Comparison of ENCODE assay signal across 19 cellular contexts in the genomic region with DNA sequence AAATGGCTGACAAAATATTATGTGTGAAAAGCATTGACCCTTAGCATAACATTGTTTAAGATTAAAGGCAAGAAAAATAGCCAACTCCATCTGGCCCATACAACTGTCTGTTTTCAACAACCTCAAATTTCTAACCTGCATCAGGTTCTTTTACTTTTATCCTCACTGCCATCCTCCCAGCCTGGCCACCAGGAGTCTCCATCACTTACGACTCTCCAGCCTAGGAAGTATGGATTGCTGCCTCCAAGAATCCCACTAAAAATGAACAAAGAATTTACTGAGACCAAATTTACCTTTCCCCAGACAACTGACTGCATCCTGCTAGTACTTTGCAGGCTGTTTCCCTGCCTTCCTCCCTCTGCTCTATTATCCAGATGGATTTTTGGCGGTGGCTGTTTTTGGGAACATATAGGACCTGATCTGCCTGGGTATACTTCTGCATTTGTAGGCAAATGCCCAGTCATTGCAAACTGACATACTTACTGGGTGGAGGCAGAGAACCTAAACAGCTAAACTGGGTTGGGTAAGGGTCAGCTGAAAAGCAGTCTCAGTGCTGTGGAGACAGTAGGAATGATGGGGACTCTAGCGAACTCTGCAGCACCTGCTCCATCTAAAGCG.
DNase-seq lines count a peak whose midpoint lies in the region; ATAC-seq, FAIRE-seq and TF ChIP-seq lines count a peak whose summit lies in the region.
"Had no signal": no experiment of that assay in that cellular context is flagged by ENCODE, and none has a peak within 500 bp of the region (broad histone marks: within the 10 kb centered on the region; RNA-seq: fewer than 3 reads in every experiment).

No MANE protein-coding gene starts in this region.

- CTCF ChIA-PET in PC-3 (lab: Charles Lee) = no interaction called here

- H4K20me1 ChIP-seq in PC-3 (ENCODE audit: low read length) (no peaks in the 10 kb centered on the region), osteoblast (ENCODE audit: insufficient read depth, low read length) (peaks cover 24% of the 10 kb centered on the region)

- no peaks in the 10 kb centered on the region for H3K9me2 ChIP-seq in PC-3 (replicated peaks; ENCODE audit: low read length)

- H2AFZ ChIP-seq in PC-3 (ENCODE audit: low read length) = no peak overlapping the region
- no peak overlapping the region for H2AFZ ChIP-seq in osteoblast (ENCODE audit: low read length)

- FAIRE-seq in kidney (lab: Jason Lieb, UNC) = no peak
- FAIRE-seq: GM12891, K562 had no signal

- intact Hi-C loops in PC-3 (cut with micrococcal nuclease) = loop anchor here (10.0 kb wide), 2 partner anchors 99 to 339 kb away; no protein-coding TSS in a partner anchor
- intact Hi-C loops in kidney (cut with DNase I) = no loop called here

- H3K27ac ChIP-seq in C4-2B = no peak overlapping the region
- no peak overlapping the region for H3K27ac ChIP-seq in PC-3 (ENCODE audit: low read length)
- peak overlapping the region; percentile 52 for H3K27ac ChIP-seq in osteoblast (ENCODE audit: low read depth, low read length)
- H3K27ac ChIP-seq in caudate nucleus (ENCODE audit: low read depth, low read length) = no peak overlapping the region
- H3K27ac ChIP-seq in kidney (ENCODE audit: low read depth in 2 of 2, low read length in 2 of 2) = no peak overlapping the region
- H3K27ac ChIP-seq: ovary had no signal

- H3K4me2 ChIP-seq in PC-3 (ENCODE audit: low read length) (no peak overlapping the region), osteoblast (ENCODE audit: insufficient read depth, low read length) (no peak overlapping the region)

- H3K79me2 ChIP-seq in PC-3 (ENCODE audit: low read length) = no peaks in the 10 kb centered on the region
- peaks cover 20% of the 10 kb centered on the region for H3K79me2 ChIP-seq in osteoblast (ENCODE audit: insufficient read depth, low read length)

- no peaks in the 10 kb centered on the region for H3F3A ChIP-seq in PC-3 (ENCODE audit: low read length, unreplicated experiment)

- H3K4me1 ChIP-seq in PC-3 (ENCODE audit: insufficient read depth, low read length) (peaks cover 34% of the 10 kb centered on the region), osteoblast (ENCODE audit: insufficient read depth, low read length) (peaks cover 42% of the 10 kb centered on the region), kidney (ENCODE audit: control insufficient read depth in 1 of 2, insufficient read depth in 1 of 2, low read depth in 1 of 2, low read length in 2 of 2) (peaks cover 0 to 4% of the 10 kb centered on the region in 2 donors)

- H3K9me3 ChIP-seq in PC-3 (ENCODE audit: low read length) (no peaks in the 10 kb centered on the region), osteoblast (ENCODE audit: low read depth, low read length) (no peaks in the 10 kb centered on the region), kidney (ENCODE audit: control insufficient read depth in 1 of 2, low read length in 2 of 2) (no peaks in the 10 kb centered on the region)
- H3K9me3 ChIP-seq: ovary, stomach had no signal

- no peak for DNase-seq in PC-3
- DNase-seq in epithelial cell of esophagus (ENCODE audit: low read depth) = no peak
- DNase-seq in osteoblast (ENCODE audit: insufficient read length, low spot score, missing footprints) = no peak
- no peak for DNase-seq in caudate nucleus (lab: John Stamatoyannopoulos, UW)
- DNase-seq in NOMO-1 (lab: John Stamatoyannopoulos, UW; ENCODE audit: unreplicated experiment in 2 of 2) = no peak
- no peak for DNase-seq in NCI-H146 treated with DMSO at 0.1 percent for 48 hours (lab: John Stamatoyannopoulos, UW; ENCODE audit: unreplicated experiment)
- no peak for DNase-seq in kidney
- DNase-seq: activated gamma-delta T cell; anterior cingulate cortex; CD4-positive, alpha-beta memory T cell; midbrain; NCI-H1105 treated with DMSO at 0.1 percent for 48 hours; NCI-H345; ovary; stimulated activated CD4-positive, alpha-beta T cell treated with anti-CD3 and anti-CD28 coated beads, Interleukin-12 subunit alpha, Interleukin-12 subunit beta, amount 100 ng/mL, for 4 hours; stomach had no signal

- H3K4me3 ChIP-seq in PC-3 (ENCODE audit: low read length) (no peak overlapping the region), epithelial cell of esophagus (ENCODE audit: low read length) (no peak overlapping the region), osteoblast (ENCODE audit: insufficient read depth, low read length) (no peak overlapping the region), kidney (ENCODE audit: low read length in 2 of 2) (no peak overlapping the region)
- H3K4me3 ChIP-seq: K562, ovary, stomach had no signal

- peak; percentile 38 for TF ChIP-seq CTCF in C4-2B (conservative IDR thresholded peaks at IDR 0.05)
- TF ChIP-seq CTCF in PC-3 (conservative IDR thresholded peaks at IDR 0.05; ENCODE audit: low read depth, low read length) = peak; percentile 57
- TF ChIP-seq CTCF in epithelial cell of esophagus (IDR thresholded peaks at IDR 0.05; ENCODE audit: insufficient read depth, low read depth, low read length, missing control alignments) = peak; percentile 37
- TF ChIP-seq CTCF in osteoblast (IDR thresholded peaks at IDR 0.05; ENCODE audit: extremely low read depth, low read depth, low read length) = peak; percentile 36
- TF ChIP-seq CTCF in kidney (IDR thresholded peaks at IDR 0.05; ENCODE audit: borderline replicate concordance, extremely low read depth, insufficient read depth) = no peak

- 0 out of 2 replicates have a peak, but pooled peaks have one; percentile 20 for ATAC-seq in PC-3
- ATAC-seq: K562 had no signal

- no TSS peak for BruUV-seq in PC-3 (replicated peaks; lab: Mats Ljungman, UMichigan)

- peaks cover 35% of the 10 kb centered on the region for H3K36me3 ChIP-seq in PC-3 (ENCODE audit: low read depth, low read length)
- peaks cover 64% of the 10 kb centered on the region for H3K36me3 ChIP-seq in osteoblast (ENCODE audit: insufficient read depth, low read length)
- H3K36me3 ChIP-seq in kidney (ENCODE audit: control insufficient read depth in 1 of 2, insufficient read depth in 2 of 2, low read length in 2 of 2) = peaks cover 5 to 11% of the 10 kb centered on the region in 2 donors
- H3K36me3 ChIP-seq: ovary had no signal

- POLR2A ChIA-PET in PC-3 (lab: Charles Lee; ENCODE audit: unreplicated experiment) = no interaction called here

- H3K9ac ChIP-seq in PC-3 (ENCODE audit: low read length) (no peak overlapping the region), kidney (ENCODE audit: low read length in 2 of 2) (no peak overlapping the region)

- no peaks in the 10 kb centered on the region for H3K27me3 ChIP-seq in PC-3 (ENCODE audit: low read length)
- no peaks in the 10 kb centered on the region for H3K27me3 ChIP-seq in osteoblast (ENCODE audit: insufficient read depth, low read length)
- H3K27me3 ChIP-seq: ovary, stomach had no signal
